Comparison of ENCODE assay signal across 8 cellular contexts in genomic region chr6:7312616-7313504, GRCh38. TPM values are rescaled to one million over a fixed set of nuclear protein-coding genes. Genes with fewer than 3 reads are reported as not detected.
DNase-seq lines count a peak whose midpoint lies in the region; ATAC-seq and TF ChIP-seq lines count a peak whose summit lies in the region.

Gene SSR1 (minus strand): TSS chr6:7313199. CDS start chr6:7313120, 79 bp downstream.

- peak within 1 kb of the TSS; percentile 86 for H3K27ac ChIP-seq in CD8-positive, alpha-beta memory T cell (ENCODE audit: low read depth, low read length)
- peak within 1 kb of the TSS; percentile 92 to 93 for H3K27ac ChIP-seq in lung (ENCODE audit: low read depth in 1 of 2, low read length in 1 of 2)

- peak within 1 kb of the TSS; percentile 78 for H3K4me3 ChIP-seq in CD8-positive, alpha-beta memory T cell (ENCODE audit: low read length)
- peak within 1 kb of the TSS; percentile 94 for H3K4me3 ChIP-seq in lung

- peak within 1 kb of the TSS; percentile 87 to 98 (median 96) for H3K4me3 Mint-ChIP-seq in CD8-positive, alpha-beta memory T cell

- no peak for TF ChIP-seq CTCF in lung (IDR thresholded peaks at IDR 0.05; ENCODE audit: control extremely low read depth, extremely low read depth)

- no peaks in the 10 kb centered on the region for H3K27me3 ChIP-seq in CD8-positive, alpha-beta memory T cell (ENCODE audit: insufficient read depth, low read length, poor library complexity, severe bottlenecking)
- no peaks in the 10 kb centered on the region for H3K27me3 ChIP-seq in lung (ENCODE audit: control insufficient read depth, insufficient read depth)

- CTCF ChIA-PET in CD8-positive, alpha-beta memory T cell (lab: Charles Lee) = no interaction called here

- peaks cover 12% of the 10 kb centered on the region for H3K36me3 ChIP-seq in CD8-positive, alpha-beta memory T cell (ENCODE audit: insufficient read depth, low read length)
- H3K36me3 ChIP-seq in lung (ENCODE audit: control insufficient read depth in 2 of 2, insufficient read depth in 2 of 2, low read length in 2 of 2) = peaks cover 4 to 10% of the 10 kb centered on the region in 2 donors

- H3K36me3 Mint-ChIP-seq in CD8-positive, alpha-beta memory T cell = peaks cover 0 to 36% (median 12%) of the 10 kb centered on the region in 3 donors

- peaks cover 38% of the 10 kb centered on the region for H3K4me1 ChIP-seq in CD8-positive, alpha-beta memory T cell (ENCODE audit: insufficient read depth, low read length)
- peaks cover 1 to 6% of the 10 kb centered on the region in 2 donors for H3K4me1 ChIP-seq in lung (ENCODE audit: control insufficient read depth in 2 of 2, insufficient read depth in 2 of 2, low read length in 2 of 2)

- no peaks in the 10 kb centered on the region for H3K9me3 Mint-ChIP-seq in CD8-positive, alpha-beta memory T cell

- peaks cover 0 to 2% of the 10 kb centered on the region in 2 donors for H3K27me3 Mint-ChIP-seq in CD8-positive, alpha-beta memory T cell

- ATAC-seq in GM19468 (IDR thresholded peaks at IDR 0.05; ENCODE audit: extremely low read depth, unreplicated experiment) (peak; percentile 95), lung (ENCODE audit: insufficient read depth, low FRiP score) (peak; percentile 100)

- peak; percentile 84 to 93 (median 90) for DNase-seq in CD8-positive, alpha-beta memory T cell
- DNase-seq in HS-5 (ENCODE audit: low read depth) (peak; percentile 68), lung (ENCODE audit: low spot score) (peak; percentile 97)
- peak; percentile 93 for DNase-seq in NK-92 treated with Interleukin-12 subunit alpha and Interleukin-12 subunit beta, amount 100 ng/mL, for 24 hours (lab: John Stamatoyannopoulos, UW)
- peak; percentile 96 for DNase-seq in activated CD8-positive, alpha-beta memory T cell treated with anti-CD3 and anti-CD28 coated beads for 24 hours
- peak; percentile 79 for DNase-seq in effector CD8-positive, alpha-beta T cell (lab: John Stamatoyannopoulos, UW)
- peak; percentile 87 to 88 (median 87) for DNase-seq in stimulated activated CD4-positive, alpha-beta T cell treated with anti-CD3 and anti-CD28 coated beads, TNF-alpha, amount 100 ng/mL, for 4 hours (ENCODE audit: low read depth in 3 of 3)

- H3K9me3 ChIP-seq in CD8-positive, alpha-beta memory T cell (ENCODE audit: low read length) = no peaks in the 10 kb centered on the region
- H3K9me3 ChIP-seq in lung (ENCODE audit: control insufficient read depth in 2 of 2, insufficient read depth in 1 of 2, low read length in 1 of 2) = no peaks in the 10 kb centered on the region

- 0 to 1% methylated on average over 81 to 83 of the region's 83 CpGs for WGBS in lung, 2 donors

- peak within 1 kb of the TSS; percentile 83 to 98 (median 95) for H3K27ac Mint-ChIP-seq in CD8-positive, alpha-beta memory T cell

- H3K4me1 Mint-ChIP-seq in CD8-positive, alpha-beta memory T cell = peaks cover 47 to 63% (median 62%) of the 10 kb centered on the region in 3 donors

- POLR2A ChIA-PET in CD8-positive, alpha-beta memory T cell (lab: Charles Lee) = interaction anchor here (0.6 to 1.3 kb wide), 5 partner anchors 76 to 196 kb away, joined by 3 to 8 read pairs (median 3); partner anchors contain the start of genes CAGE1 and RIOK1

RNA-seq across cellular contexts. Expression of gene SSR1, which starts in this region (rescaled TPM):
- 100 to 1,000 TPM; 153 to 165 TPM for total RNA-seq in CD8-positive, alpha-beta memory T cell
- polyA plus RNA-seq in CD8-positive, alpha-beta memory T cell = 178 TPM
- 100 to 1,000 TPM in 1 of 2 donors, 10 to 100 TPM in 1; 91.2 to 150 TPM for total RNA-seq in lung
- polyA plus RNA-seq in lung = 10 to 100 TPM; 22.4 to 88.9 TPM

Comparison
In these comparisons a context has a peak if more than half of its experiments do, and no peak if none do; other contexts are left out.
1. Peak in every context shown above with its lines: DNase-seq, ATAC-seq, H3K4me3 ChIP-seq and H3K27ac ChIP-seq.